In genomic region chr18:32772580-32773186, GRCh38 we compare ENCODE assay signal across 9 cellular contexts. TPM values are rescaled to one million over a fixed set of nuclear protein-coding genes. Genes with fewer than 3 reads are reported as not detected.
DNase-seq lines count a peak whose midpoint lies in the region; ATAC-seq and TF ChIP-seq lines count a peak whose summit lies in the region.
"Had no signal": no experiment of that assay in that cellular context is flagged by ENCODE, and none has a peak within 500 bp of the region (broad histone marks: within the 10 kb centered on the region; RNA-seq: fewer than 3 reads in every experiment).

Gene KLHL14, minus strand, starts transcription at chr18:32773023. Its CDS starts 2,432 bp downstream, at chr18:32770591.

- no peaks in the 10 kb centered on the region for H3K36me3 ChIP-seq in BLaER1
- H3K36me3 ChIP-seq in HEK293 (ENCODE audit: control insufficient read depth in 2 of 2, insufficient read depth in 1 of 2, low read length in 2 of 2): no peaks in the 10 kb centered on the region
- no peaks in the 10 kb centered on the region for H3K36me3 ChIP-seq in ectodermal cell (ENCODE audit: control insufficient read depth, insufficient read depth, low read length)
- H3K36me3 ChIP-seq in osteoblast (ENCODE audit: insufficient read depth, low read length): no peaks in the 10 kb centered on the region

- H3K4me1 ChIP-seq in BLaER1: peaks cover 50% of the 10 kb centered on the region
- peaks cover 3% of the 10 kb centered on the region; the same call in 1 of the 2 replicates for H3K4me1 ChIP-seq in HEK293 (ENCODE audit: control insufficient read depth, insufficient read depth, low read length)
- peaks cover 12% of the 10 kb centered on the region for H3K4me1 ChIP-seq in ectodermal cell (ENCODE audit: control insufficient read depth, insufficient read depth, low read length)
- H3K4me1 ChIP-seq in osteoblast (ENCODE audit: insufficient read depth, low read length): no peaks in the 10 kb centered on the region

- H3K9ac ChIP-seq in BLaER1: peak within 1 kb of the TSS; percentile 71

- peak within 1 kb of the TSS; percentile 68 for H3K27ac ChIP-seq in BLaER1
- H3K27ac ChIP-seq in HEK293 (ENCODE audit: extremely low read depth, low read depth, low read length): peak within 1 kb of the TSS; percentile 61
- no peak within 1 kb of the TSS for H3K27ac ChIP-seq in ectodermal cell (ENCODE audit: insufficient read depth, low read depth, low read length, poor library complexity, severe bottlenecking)
- no peak within 1 kb of the TSS for H3K27ac ChIP-seq in osteoblast (ENCODE audit: low read depth, low read length)

- CTCF ChIA-PET in HEK293 (lab: Yijun Ruan, JAX): interaction anchor here (0.6 kb wide), 1 partner anchor 59 kb away, joined by 3 read pairs; no protein-coding TSS in a partner anchor
- CTCF ChIA-PET in activated CD4-positive, alpha-beta memory T cell treated with anti-CD3 and anti-CD28 coated beads for 36 hours (lab: Charles Lee): no interaction called here

- H3K4me2 ChIP-seq in BLaER1: peak within 1 kb of the TSS; percentile 91
- H3K4me2 ChIP-seq in osteoblast (ENCODE audit: insufficient read depth, low read length): no peak within 1 kb of the TSS

- H3K9me3 ChIP-seq in BLaER1: no peaks in the 10 kb centered on the region
- H3K9me3 ChIP-seq in HEK293 (ENCODE audit: control insufficient read depth, insufficient read depth, low read depth, low read length): no peaks in the 10 kb centered on the region
- H3K9me3 ChIP-seq in ectodermal cell (ENCODE audit: control insufficient read depth, low read length): no peaks in the 10 kb centered on the region
- H3K9me3 ChIP-seq in osteoblast (ENCODE audit: low read depth, low read length): no peaks in the 10 kb centered on the region

- peak within 1 kb of the TSS; percentile 72 for H3K4me3 ChIP-seq in BLaER1
- H3K4me3 ChIP-seq in HEK293 (ENCODE audit: low read depth, low read length): peak within 1 kb of the TSS; percentile 51
- peak within 1 kb of the TSS; percentile 40 for H3K4me3 ChIP-seq in ectodermal cell (ENCODE audit: insufficient read depth, low read depth, low read length)
- no peak within 1 kb of the TSS for H3K4me3 ChIP-seq in osteoblast (ENCODE audit: insufficient read depth, low read length)

- POLR2A ChIA-PET in HEK293 (lab: Yijun Ruan, JAX): interaction anchor here (0.6 to 1.3 kb wide), 7 partner anchors 35 to 606 kb away, joined by 3 to 11 read pairs (median 4); partner anchors contain the start of gene GAREM1
- POLR2A ChIA-PET in activated CD4-positive, alpha-beta memory T cell treated with anti-CD3 and anti-CD28 coated beads for 36 hours (lab: Charles Lee): no interaction called here

- H3K9me3 Mint-ChIP-seq in activated CD4-positive, alpha-beta memory T cell treated with anti-CD3 and anti-CD28 coated beads for 36 hours: no peaks in the 10 kb centered on the region

- H3K27me3 Mint-ChIP-seq in activated CD4-positive, alpha-beta memory T cell treated with anti-CD3 and anti-CD28 coated beads for 36 hours: peaks cover 47% of the 10 kb centered on the region

- no peaks in the 10 kb centered on the region for H3K36me3 Mint-ChIP-seq in activated CD4-positive, alpha-beta memory T cell treated with anti-CD3 and anti-CD28 coated beads for 36 hours

- intact Hi-C loops in activated CD4-positive, alpha-beta memory T cell treated with anti-CD3 and anti-CD28 coated beads for 36 hours (cut with micrococcal nuclease): no loop called here

- ATAC-seq in HG02588 (IDR thresholded peaks at IDR 0.05; ENCODE audit: unreplicated experiment): no peak

- H4K20me1 ChIP-seq in BLaER1: no peaks in the 10 kb centered on the region
- no peaks in the 10 kb centered on the region for H4K20me1 ChIP-seq in osteoblast (ENCODE audit: insufficient read depth, low read length)

- no peak within 1 kb of the TSS for H3K4me3 Mint-ChIP-seq in activated CD4-positive, alpha-beta memory T cell treated with anti-CD3 and anti-CD28 coated beads for 36 hours

- WGBS in ectodermal cell, 2 experiments: 2 to 5% methylated on average over 11 of the region's 12 CpGs

- no peak within 1 kb of the TSS for H3K27ac Mint-ChIP-seq in activated CD4-positive, alpha-beta memory T cell treated with anti-CD3 and anti-CD28 coated beads for 36 hours

- H3K79me2 ChIP-seq in osteoblast (ENCODE audit: insufficient read depth, low read length): no peaks in the 10 kb centered on the region

- DNase-seq in osteoblast (ENCODE audit: insufficient read length, low spot score, missing footprints): peak; percentile 79
- DNase-seq in activated CD8-positive, alpha-beta memory T cell treated with anti-CD3 and anti-CD28 coated beads, Interleukin-2, amount 50 U/mL, for 4 hours: no peak
- no peak for DNase-seq in 8988T
- no peak for DNase-seq in activated CD4-positive, alpha-beta memory T cell treated with anti-CD3 and anti-CD28 coated beads for 36 hours
- DNase-seq: NCI-H2029 treated with DMSO at 0.1 percent for 48 hours had no signal

- TF ChIP-seq CTCF in HEK293 (tag by site-specific recombination; IDR thresholded peaks at IDR 0.05) (no peak), osteoblast (IDR thresholded peaks at IDR 0.05; ENCODE audit: extremely low read depth, low read depth, low read length) (no peak)

- H2AFZ ChIP-seq in osteoblast (ENCODE audit: low read length): no peak within 1 kb of the TSS

- H3K27me3 ChIP-seq in BLaER1: peaks cover 32% of the 10 kb centered on the region
- H3K27me3 ChIP-seq in ectodermal cell (ENCODE audit: control insufficient read depth, insufficient read depth, low read length, poor library complexity, severe bottlenecking): peaks cover 59% of the 10 kb centered on the region
- peaks cover 35% of the 10 kb centered on the region for H3K27me3 ChIP-seq in osteoblast (ENCODE audit: insufficient read depth, low read length)

- peaks cover 10% of the 10 kb centered on the region for H3K4me1 Mint-ChIP-seq in activated CD4-positive, alpha-beta memory T cell treated with anti-CD3 and anti-CD28 coated beads for 36 hours (ENCODE audit: low read depth)

TF ChIP-seq in HEK293, 187 proteins besides CTCF, POLR2A, EP300 and RAD21 (continues in another document):
- no peak for TF ChIP-seq ZNF138 (tag by site-specific recombination; IDR thresholded peaks at IDR 0.05; ENCODE audit: borderline replicate concordance)
- TF ChIP-seq ZNF426 (tag by site-specific recombination; IDR thresholded peaks at IDR 0.05): no peak
- TF ChIP-seq ZFP3 (tag by site-specific recombination; IDR thresholded peaks at IDR 0.05; ENCODE audit: low read depth): no peak
- TF ChIP-seq ZNF26 (tag by site-specific recombination; IDR thresholded peaks at IDR 0.05): no peak
- TF ChIP-seq INSM2 (tag by site-specific recombination; IDR thresholded peaks at IDR 0.05): no peak
- no peak for TF ChIP-seq ZNF280D (tag by site-specific recombination; IDR thresholded peaks at IDR 0.05)
- no peak for TF ChIP-seq ZNF670 (tag by site-specific recombination; IDR thresholded peaks at IDR 0.05; ENCODE audit: low read depth)
- TF ChIP-seq ZNF311 (tag by site-specific recombination; IDR thresholded peaks at IDR 0.05; ENCODE audit: borderline replicate concordance): no peak

RNA-seq across cellular contexts. Expression of gene KLHL14, which starts in this region (rescaled TPM):
- 0.20 TPM for polyA plus RNA-seq in ectodermal cell (2013, experiment 1 of 4)
- 0.73 TPM for polyA plus RNA-seq in ectodermal cell (2013, experiment 2 of 4)
- polyA plus RNA-seq in ectodermal cell (2013, experiment 3 of 4): 0.37 TPM
- 0.77 TPM for polyA plus RNA-seq in ectodermal cell (2013, experiment 4 of 4)
- not detected in 2 replicates for total RNA-seq in osteoblast
- not detected for total RNA-seq in activated CD4-positive, alpha-beta memory T cell treated with anti-CD3 and anti-CD28 coated beads for 36 hours

Comparison
In these comparisons a context has a peak if more than half of its experiments do, and no peak if none do; other contexts are left out.
1. Peak in DNase-seq in osteoblast; RNA of the gene not detected or under 1 TPM.
2. H3K27ac ChIP-seq: peak in BLaER1 (single experiment) and HEK293 (single experiment); none in ectodermal cell (single experiment) and osteoblast (single experiment).